ENCODE assay signal across 26 cellular contexts in genomic region chr9:23219471-23219870, GRCh38.
"Had no signal": no experiment of that assay in that cellular context is flagged by ENCODE, and none has a peak within 500 bp of the region (broad histone marks: within the 10 kb centered on the region; RNA-seq: fewer than 3 reads in every experiment).

No MANE protein-coding gene starts in this region.

- H3K36me3 ChIP-seq: neutrophil, pancreas, right lobe of liver, spleen, stomach, thoracic aorta, thyroid gland, tibial nerve, upper lobe of left lung, vagina had no signal

- H3K9me3 ChIP-seq: pancreas, psoas muscle, right lobe of liver, thoracic aorta, thyroid gland, upper lobe of left lung, vagina had no signal

- H3K4me3 ChIP-seq: pancreas, psoas muscle, right lobe of liver, skin epidermis, smooth muscle cell, spleen, stomach, thoracic aorta, thyroid gland, tibial nerve, upper lobe of left lung, vagina had no signal

- H3K4me1 ChIP-seq: pancreas, psoas muscle, right lobe of liver, spleen, stomach, thyroid gland, tibial nerve, upper lobe of left lung, vagina had no signal

- ATAC-seq: naive thymus-derived CD8-positive, alpha-beta T cell; natural killer cell treated with Interleukin-12 subunit alpha and Interleukin-12 subunit beta and Interleukin-15 and Interleukin-18, amount 100 ng/mL, for 72 hours; pancreas; psoas muscle; right cardiac atrium; right lobe of liver; stimulated activated memory B cell treated with anti-CD40 and anti-IgM and Interleukin-4, amounts not matched to agents 10 μg/mL and 1 μg/mL and 100 μg/mL, for 72 hours had no signal

- DNase-seq: naive thymus-derived CD8-positive, alpha-beta T cell; nephron progenitor cell; nucleus accumbens; psoas muscle; right lobe of liver; spleen; stimulated activated CD4-positive, alpha-beta T cell treated with anti-CD3 and anti-CD28 coated beads, Interleukin-12 subunit alpha, Interleukin-12 subunit beta, amount 100 ng/mL, for 4 hours; stimulated activated CD4-positive, alpha-beta T cell treated with anti-CD3 and anti-CD28 coated beads, Interleukin-1b, Interleukin-23, amount 100 ng/mL, for 48 hours; stimulated activated CD4-positive, alpha-beta T cell treated with anti-CD3 and anti-CD28 coated beads, Interleukin-4, amount 100 ng/mL, for 1 hour; stimulated activated CD4-positive, alpha-beta T cell treated with anti-CD3 and anti-CD28 coated beads, Interleukin-4, amount 100 ng/mL, for 4 hours; stimulated activated CD8-positive, alpha-beta memory T cell treated with anti-CD3 and anti-CD28 coated beads, Interleukin-4, amount 100 ng/mL, for 48 hours; stimulated activated naive CD4-positive, alpha-beta T cell; stomach; thyroid gland; trophoblast cell had no signal

- H3K27ac ChIP-seq: neutrophil, pancreas, psoas muscle, right lobe of liver, skin epidermis, spleen, stomach, thoracic aorta, thyroid gland, tibial nerve, upper lobe of left lung, vagina had no signal

- H3K27me3 ChIP-seq: neutrophil, pancreas, right lobe of liver, spleen, stomach, thyroid gland, tibial nerve, upper lobe of left lung, vagina had no signal
